1 cellular context compared by ENCODE assay signal in the genomic region with DNA sequence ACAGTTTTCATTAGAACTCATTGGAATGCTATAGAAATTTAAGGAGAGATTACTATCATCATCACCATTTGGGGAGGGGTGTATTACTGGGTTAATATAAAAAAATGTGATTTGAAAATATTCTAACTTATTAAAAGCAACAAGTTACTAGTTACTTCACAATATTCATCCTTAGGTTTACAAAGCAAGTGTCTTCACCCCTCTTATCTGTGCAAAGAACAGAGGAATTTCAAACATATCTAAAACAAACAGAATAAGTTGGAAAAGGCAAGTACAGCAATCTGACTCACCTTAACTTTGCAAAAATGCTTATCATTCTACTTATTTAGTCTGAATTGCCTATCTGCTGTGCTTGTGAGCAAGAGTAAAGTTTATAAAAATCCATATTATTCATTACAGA.
A peak's percentile ranks its signal among the peaks of the same experiment; 100 is the strongest.
TF ChIP-seq lines count a peak whose summit lies in the region.

No MANE protein-coding gene starts in this region.

TF ChIP-seq in HepG2, 621 proteins besides CTCF, POLR2A, EP300 and RAD21 (continues in another document):
- TF ChIP-seq MATR3 (CRISPR knock-in tag; IDR thresholded peaks at IDR 0.05) = no peak
- TF ChIP-seq SOX13 (IDR thresholded peaks at IDR 0.05) = no peak
- TF ChIP-seq SOX13 (CRISPR knock-in tag; conservative IDR thresholded peaks at IDR 0.05 in 1 of 2, IDR thresholded peaks at IDR 0.05 in 1 of 2) = peak in 1 of 2 experiments; percentile 69; a peak in 2 of 4 replicates
- no peak for TF ChIP-seq SOX6 (IDR thresholded peaks at IDR 0.05)
- no peak; the same call in 1 of the 2 replicates for TF ChIP-seq SOX6 (CRISPR knock-in tag; IDR thresholded peaks at IDR 0.05)
- TF ChIP-seq CENPT (CRISPR knock-in tag; IDR thresholded peaks at IDR 0.05; ENCODE audit: low read depth) = no peak
- TF ChIP-seq GATAD2A (CRISPR knock-in tag; IDR thresholded peaks at IDR 0.05) = peak; percentile 56
- TF ChIP-seq BATF2 (CRISPR knock-in tag; IDR thresholded peaks at IDR 0.05) = no peak
- no peak for TF ChIP-seq ZNF598 (CRISPR knock-in tag; IDR thresholded peaks at IDR 0.05; ENCODE audit: borderline replicate concordance)
- 0 out of 2 replicates have a peak, but pooled peaks have one; percentile 11 for TF ChIP-seq ELF3 (CRISPR knock-in tag; IDR thresholded peaks at IDR 0.05)
- TF ChIP-seq RAD51 (IDR thresholded peaks at IDR 0.05; ENCODE audit: borderline replicate concordance) = no peak
- no peak for TF ChIP-seq ZSCAN9 (CRISPR knock-in tag; IDR thresholded peaks at IDR 0.05; ENCODE audit: borderline replicate concordance)
- TF ChIP-seq, protein P1, sequence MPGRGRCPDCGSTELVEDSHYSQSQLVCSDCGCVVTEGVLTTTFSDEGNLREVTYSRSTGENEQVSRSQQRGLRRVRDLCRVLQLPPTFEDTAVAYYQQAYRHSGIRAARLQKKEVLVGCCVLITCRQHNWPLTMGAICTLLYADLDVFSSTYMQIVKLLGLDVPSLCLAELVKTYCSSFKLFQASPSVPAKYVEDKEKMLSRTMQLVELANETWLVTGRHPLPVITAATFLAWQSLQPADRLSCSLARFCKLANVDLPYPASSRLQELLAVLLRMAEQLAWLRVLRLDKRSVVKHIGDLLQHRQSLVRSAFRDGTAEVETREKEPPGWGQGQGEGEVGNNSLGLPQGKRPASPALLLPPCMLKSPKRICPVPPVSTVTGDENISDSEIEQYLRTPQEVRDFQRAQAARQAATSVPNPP (CRISPR knock-in tag; IDR thresholded peaks at IDR 0.05) = no peak
- no peak for TF ChIP-seq FOXC1 (CRISPR knock-in tag; IDR thresholded peaks at IDR 0.05; ENCODE audit: borderline replicate concordance)
- TF ChIP-seq, protein P2, sequence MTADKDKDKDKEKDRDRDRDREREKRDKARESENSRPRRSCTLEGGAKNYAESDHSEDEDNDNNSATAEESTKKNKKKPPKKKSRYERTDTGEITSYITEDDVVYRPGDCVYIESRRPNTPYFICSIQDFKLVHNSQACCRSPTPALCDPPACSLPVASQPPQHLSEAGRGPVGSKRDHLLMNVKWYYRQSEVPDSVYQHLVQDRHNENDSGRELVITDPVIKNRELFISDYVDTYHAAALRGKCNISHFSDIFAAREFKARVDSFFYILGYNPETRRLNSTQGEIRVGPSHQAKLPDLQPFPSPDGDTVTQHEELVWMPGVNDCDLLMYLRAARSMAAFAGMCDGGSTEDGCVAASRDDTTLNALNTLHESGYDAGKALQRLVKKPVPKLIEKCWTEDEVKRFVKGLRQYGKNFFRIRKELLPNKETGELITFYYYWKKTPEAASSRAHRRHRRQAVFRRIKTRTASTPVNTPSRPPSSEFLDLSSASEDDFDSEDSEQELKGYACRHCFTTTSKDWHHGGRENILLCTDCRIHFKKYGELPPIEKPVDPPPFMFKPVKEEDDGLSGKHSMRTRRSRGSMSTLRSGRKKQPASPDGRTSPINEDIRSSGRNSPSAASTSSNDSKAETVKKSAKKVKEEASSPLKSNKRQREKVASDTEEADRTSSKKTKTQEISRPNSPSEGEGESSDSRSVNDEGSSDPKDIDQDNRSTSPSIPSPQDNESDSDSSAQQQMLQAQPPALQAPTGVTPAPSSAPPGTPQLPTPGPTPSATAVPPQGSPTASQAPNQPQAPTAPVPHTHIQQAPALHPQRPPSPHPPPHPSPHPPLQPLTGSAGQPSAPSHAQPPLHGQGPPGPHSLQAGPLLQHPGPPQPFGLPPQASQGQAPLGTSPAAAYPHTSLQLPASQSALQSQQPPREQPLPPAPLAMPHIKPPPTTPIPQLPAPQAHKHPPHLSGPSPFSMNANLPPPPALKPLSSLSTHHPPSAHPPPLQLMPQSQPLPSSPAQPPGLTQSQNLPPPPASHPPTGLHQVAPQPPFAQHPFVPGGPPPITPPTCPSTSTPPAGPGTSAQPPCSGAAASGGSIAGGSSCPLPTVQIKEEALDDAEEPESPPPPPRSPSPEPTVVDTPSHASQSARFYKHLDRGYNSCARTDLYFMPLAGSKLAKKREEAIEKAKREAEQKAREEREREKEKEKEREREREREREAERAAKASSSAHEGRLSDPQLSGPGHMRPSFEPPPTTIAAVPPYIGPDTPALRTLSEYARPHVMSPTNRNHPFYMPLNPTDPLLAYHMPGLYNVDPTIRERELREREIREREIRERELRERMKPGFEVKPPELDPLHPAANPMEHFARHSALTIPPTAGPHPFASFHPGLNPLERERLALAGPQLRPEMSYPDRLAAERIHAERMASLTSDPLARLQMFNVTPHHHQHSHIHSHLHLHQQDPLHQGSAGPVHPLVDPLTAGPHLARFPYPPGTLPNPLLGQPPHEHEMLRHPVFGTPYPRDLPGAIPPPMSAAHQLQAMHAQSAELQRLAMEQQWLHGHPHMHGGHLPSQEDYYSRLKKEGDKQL (CRISPR knock-in tag; IDR thresholded peaks at IDR 0.05; ENCODE audit: low read depth) = no peak; the same call in 1 of the 2 replicates
- TF ChIP-seq ARID5B (CRISPR knock-in tag; IDR thresholded peaks at IDR 0.05) = peak; percentile 81
- TF ChIP-seq NAIF1 (CRISPR knock-in tag; IDR thresholded peaks at IDR 0.05; ENCODE audit: borderline replicate concordance) = no peak
- TF ChIP-seq IRF1 (CRISPR knock-in tag; IDR thresholded peaks at IDR 0.05; ENCODE audit: low read depth) = no peak
- TF ChIP-seq ZNF616 (CRISPR knock-in tag; IDR thresholded peaks at IDR 0.05; ENCODE audit: low read depth) = no peak
- TF ChIP-seq CENPBD1 (CRISPR knock-in tag; IDR thresholded peaks at IDR 0.05; ENCODE audit: borderline replicate concordance, low read depth) = no peak
- peak; percentile 38; the same call in 1 of the 2 replicates for TF ChIP-seq BCL6 (CRISPR knock-in tag; IDR thresholded peaks at IDR 0.05)
- TF ChIP-seq, protein P3, sequence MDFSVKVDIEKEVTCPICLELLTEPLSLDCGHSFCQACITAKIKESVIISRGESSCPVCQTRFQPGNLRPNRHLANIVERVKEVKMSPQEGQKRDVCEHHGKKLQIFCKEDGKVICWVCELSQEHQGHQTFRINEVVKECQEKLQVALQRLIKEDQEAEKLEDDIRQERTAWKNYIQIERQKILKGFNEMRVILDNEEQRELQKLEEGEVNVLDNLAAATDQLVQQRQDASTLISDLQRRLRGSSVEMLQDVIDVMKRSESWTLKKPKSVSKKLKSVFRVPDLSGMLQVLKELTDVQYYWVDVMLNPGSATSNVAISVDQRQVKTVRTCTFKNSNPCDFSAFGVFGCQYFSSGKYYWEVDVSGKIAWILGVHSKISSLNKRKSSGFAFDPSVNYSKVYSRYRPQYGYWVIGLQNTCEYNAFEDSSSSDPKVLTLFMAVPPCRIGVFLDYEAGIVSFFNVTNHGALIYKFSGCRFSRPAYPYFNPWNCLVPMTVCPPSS (IDR thresholded peaks at IDR 0.05) = no peak
- peak; percentile 35 to 47; a peak in 2 of 4 replicates for TF ChIP-seq MAFK (conservative IDR thresholded peaks at IDR 0.05 in 1 of 2, IDR thresholded peaks at IDR 0.05 in 1 of 2; ENCODE audit: low read length in 2 of 2)
- TF ChIP-seq IKZF5 (CRISPR knock-in tag; IDR thresholded peaks at IDR 0.05) = no peak
- TF ChIP-seq MTERF4 (CRISPR knock-in tag; IDR thresholded peaks at IDR 0.05) = no peak
- no peak for TF ChIP-seq FOXA1 (IDR thresholded peaks at IDR 0.05)
- TF ChIP-seq FOXA1 (CRISPR knock-in tag; IDR thresholded peaks at IDR 0.05) = 0 out of 2 replicates have a peak, but pooled peaks have one; percentile 22
- TF ChIP-seq ISX (CRISPR knock-in tag; conservative IDR thresholded peaks at IDR 0.05) = no peak
- no peak for TF ChIP-seq LBX2 (CRISPR knock-in tag; IDR thresholded peaks at IDR 0.05; ENCODE audit: borderline replicate concordance)
- TF ChIP-seq NR2C2 (CRISPR knock-in tag; IDR thresholded peaks at IDR 0.05; ENCODE audit: borderline replicate concordance) = no peak
- TF ChIP-seq ZNF503 (CRISPR knock-in tag; IDR thresholded peaks at IDR 0.05) = peak; percentile 54; the same call in 1 of the 2 replicates
- TF ChIP-seq RFXANK (CRISPR knock-in tag; IDR thresholded peaks at IDR 0.05) = no peak
- no peak for TF ChIP-seq MAF1 (CRISPR knock-in tag; IDR thresholded peaks at IDR 0.05; ENCODE audit: borderline replicate concordance)
- no peak for TF ChIP-seq KAT8 (CRISPR knock-in tag; IDR thresholded peaks at IDR 0.05)
